35 cellular contexts compared by ENCODE assay signal in the genomic region with DNA sequence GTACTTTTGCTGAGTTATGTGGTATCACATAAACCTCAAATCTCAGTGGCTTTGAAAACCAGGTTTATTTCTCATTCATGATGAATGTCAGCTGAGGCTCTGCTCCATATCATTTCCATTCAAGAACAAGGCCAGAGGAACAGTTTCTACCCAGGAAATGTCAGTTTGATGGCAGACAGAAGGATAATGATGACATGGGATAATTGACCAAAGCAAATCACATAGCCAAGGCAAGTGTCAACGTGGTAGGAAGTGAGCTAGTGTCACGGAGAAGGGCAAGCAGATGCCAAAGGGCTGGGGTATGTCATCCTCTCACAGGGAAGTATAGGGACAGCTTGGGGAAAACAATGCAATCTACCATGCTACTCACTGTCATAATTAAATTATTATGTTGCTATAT. TPM values are rescaled to one million over a fixed set of nuclear protein-coding genes. Genes with fewer than 3 reads are reported as not detected.
"Had no signal": no experiment of that assay in that cellular context is flagged by ENCODE, and none has a peak within 500 bp of the region (broad histone marks: within the 10 kb centered on the region; RNA-seq: fewer than 3 reads in every experiment).

No MANE protein-coding gene starts in this region.

- H3K36me3 ChIP-seq: adrenal gland had no signal

- ATAC-seq: activated CD4-positive, alpha-beta T cell treated with anti-CD3 and anti-CD28 coated beads for 36 hours; activated CD8-positive, alpha-beta memory T cell treated with anti-CD3 and anti-CD28 coated beads, Interleukin-2, amount 10 ng/mL, durations not matched to agents 7 days and 5 days; activated CD8-positive, alpha-beta T cell treated with anti-CD3 and anti-CD28 coated beads, Interleukin-2, amount 10 ng/mL, durations not matched to agents 7 days and 5 days; activated naive CD8-positive, alpha-beta T cell treated with anti-CD3 and anti-CD28 coated beads, Interleukin-2, amount 50 U/mL, for 24 hours; body of pancreas; esophagus mucosa had no signal

- H3K27ac Mint-ChIP-seq: activated CD4-positive, alpha-beta memory T cell treated with anti-CD3 and anti-CD28 coated beads for 36 hours; activated CD4-positive, alpha-beta T cell treated with anti-CD3 and anti-CD28 coated beads for 36 hours; activated CD4-positive, alpha-beta T cell treated with anti-CD3 and anti-CD28 coated beads, Interleukin-2, amount 10 ng/mL, durations not matched to agents 24 days and 14 days; activated CD8-positive, alpha-beta memory T cell treated with anti-CD3 and anti-CD28 coated beads, Interleukin-2, amount 10 ng/mL, durations not matched to agents 7 days and 5 days; activated CD8-positive, alpha-beta T cell treated with anti-CD3 and anti-CD28 coated beads, Interleukin-2, amount 10 ng/mL, durations not matched to agents 7 days and 5 days; activated naive CD4-positive, alpha-beta T cell treated with anti-CD3 and anti-CD28 coated beads for 36 hours; activated naive CD4-positive, alpha-beta T cell treated with anti-CD3 and anti-CD28 coated beads, Interleukin-2, amount 50 U/mL, for 24 hours; activated naive CD8-positive, alpha-beta T cell treated with anti-CD3 and anti-CD28 coated beads for 36 hours; activated naive CD8-positive, alpha-beta T cell treated with anti-CD3 and anti-CD28 coated beads, Interleukin-2, amount 50 U/mL, for 24 hours; activated T-helper 1 cell treated with anti-CD3 and anti-CD28 coated beads, Interleukin-12 subunit alpha, Interleukin-12 subunit beta, Interleukin-2, Interleukin-4 antibody, amounts not matched to agents 30 ng/mL and 10 ng/mL and 1 ng/mL, durations not matched to agents 14 hours and 24 hours and 36 hours; activated T-helper 2 cell treated with anti-CD3 and anti-CD28 coated beads, Interferon-gamma antibody, Interleukin-2, Interleukin-4, amounts not matched to agents 10 μg/mL and 5 μg/mL and 100 μg/mL, durations not matched to agents 14 hours and 24 hours and 36 hours; dendritic cell treated with granulocyte-macrophage colony-stimulating factor and Interleukin-4, amounts not matched to agents 40 ng/mL and 50 ng/mL, for 4 days; endodermal cell had no signal

- H3K4me1 Mint-ChIP-seq: activated CD4-positive, alpha-beta T cell treated with anti-CD3 and anti-CD28 coated beads for 36 hours; activated CD4-positive, alpha-beta T cell treated with anti-CD3 and anti-CD28 coated beads, Interleukin-2, amount 10 ng/mL, durations not matched to agents 24 days and 14 days; activated CD8-positive, alpha-beta memory T cell treated with anti-CD3 and anti-CD28 coated beads, Interleukin-2, amount 10 ng/mL, durations not matched to agents 7 days and 5 days; activated naive CD4-positive, alpha-beta T cell treated with anti-CD3 and anti-CD28 coated beads, Interleukin-2, amount 50 U/mL, for 24 hours; activated naive CD8-positive, alpha-beta T cell treated with anti-CD3 and anti-CD28 coated beads for 36 hours; activated naive CD8-positive, alpha-beta T cell treated with anti-CD3 and anti-CD28 coated beads, Interleukin-2, amount 50 U/mL, for 24 hours; endodermal cell had no signal

- DNase-seq: activated CD4-positive, alpha-beta memory T cell treated with anti-CD3 and anti-CD28 coated beads for 36 hours; activated CD4-positive, alpha-beta T cell treated with anti-CD3 and anti-CD28 coated beads for 36 hours; activated CD4-positive, alpha-beta T cell treated with anti-CD3 and anti-CD28 coated beads, Interleukin-2, amount 10 ng/mL, durations not matched to agents 24 days and 14 days; activated CD4-positive, CD25-positive, alpha-beta regulatory T cell; activated CD4-positive, CD25-positive, alpha-beta regulatory T cell treated with anti-CD3 and anti-CD28 coated beads, Interleukin-2, amount 50 U/mL, for 72 hours; activated CD8-positive, alpha-beta memory T cell treated with anti-CD3 and anti-CD28 coated beads, Interleukin-2, amount 10 ng/mL, durations not matched to agents 7 days and 5 days; activated CD8-positive, alpha-beta memory T cell treated with anti-CD3 and anti-CD28 coated beads, Interleukin-2, amount 50 U/mL, for 4 hours; activated CD8-positive, alpha-beta T cell treated with anti-CD3 and anti-CD28 coated beads, Interleukin-2, amount 10 ng/mL, durations not matched to agents 7 days and 5 days; activated effector memory CD4-positive, alpha-beta T cell treated with anti-CD3 and anti-CD28 coated beads, Interleukin-2, amount 50 U/mL, for 16 hours; activated naive CD4-positive, alpha-beta T cell treated with anti-CD3 and anti-CD28 coated beads for 36 hours; activated naive CD8-positive, alpha-beta T cell treated with anti-CD3 and anti-CD28 coated beads for 36 hours; activated naive CD8-positive, alpha-beta T cell treated with anti-CD3 and anti-CD28 coated beads, Interleukin-2, amount 50 U/mL, for 24 hours; activated T-cell treated with anti-CD3 and anti-CD28 coated beads, Interleukin-2, amount 50 U/mL, for 1 hour; activated T-cell treated with anti-CD3 and anti-CD28 coated beads, Interleukin-2, amount 50 U/mL, for 48 hours; adrenal gland; amygdala; aorta; body of pancreas; central memory CD4-positive, alpha-beta T cell; cerebellar nuclear complex; dorsolateral prefrontal cortex; effector memory CD4-positive, alpha-beta T cell; endodermal cell; foreskin fibroblast; head of caudate nucleus; T-helper 2 cell had no signal

- H3K27ac ChIP-seq: adrenal gland, body of pancreas, dorsolateral prefrontal cortex had no signal

- H3K36me3 Mint-ChIP-seq: activated CD4-positive, alpha-beta memory T cell treated with anti-CD3 and anti-CD28 coated beads for 36 hours; activated CD8-positive, alpha-beta memory T cell treated with anti-CD3 and anti-CD28 coated beads, Interleukin-2, amount 10 ng/mL, durations not matched to agents 7 days and 5 days; activated naive CD4-positive, alpha-beta T cell treated with anti-CD3 and anti-CD28 coated beads, Interleukin-2, amount 50 U/mL, for 24 hours; activated naive CD8-positive, alpha-beta T cell treated with anti-CD3 and anti-CD28 coated beads for 36 hours had no signal

- H3K9me3 ChIP-seq: adrenal gland, body of pancreas had no signal

- H3K4me3 Mint-ChIP-seq: activated CD4-positive, alpha-beta memory T cell treated with anti-CD3 and anti-CD28 coated beads for 36 hours; activated CD4-positive, alpha-beta T cell treated with anti-CD3 and anti-CD28 coated beads for 36 hours; activated CD4-positive, alpha-beta T cell treated with anti-CD3 and anti-CD28 coated beads, Interleukin-2, amount 10 ng/mL, durations not matched to agents 24 days and 14 days; activated CD8-positive, alpha-beta memory T cell treated with anti-CD3 and anti-CD28 coated beads, Interleukin-2, amount 10 ng/mL, durations not matched to agents 7 days and 5 days; activated CD8-positive, alpha-beta T cell treated with anti-CD3 and anti-CD28 coated beads, Interleukin-2, amount 10 ng/mL, durations not matched to agents 7 days and 5 days; activated naive CD4-positive, alpha-beta T cell treated with anti-CD3 and anti-CD28 coated beads for 36 hours; activated naive CD4-positive, alpha-beta T cell treated with anti-CD3 and anti-CD28 coated beads, Interleukin-2, amount 50 U/mL, for 24 hours; activated naive CD8-positive, alpha-beta T cell treated with anti-CD3 and anti-CD28 coated beads for 36 hours; activated naive CD8-positive, alpha-beta T cell treated with anti-CD3 and anti-CD28 coated beads, Interleukin-2, amount 50 U/mL, for 24 hours; activated T-helper 1 cell treated with anti-CD3 and anti-CD28 coated beads, Interleukin-12 subunit alpha, Interleukin-12 subunit beta, Interleukin-2, Interleukin-4 antibody, amounts not matched to agents 30 ng/mL and 10 ng/mL and 1 ng/mL, durations not matched to agents 14 hours and 24 hours and 36 hours; dendritic cell treated with granulocyte-macrophage colony-stimulating factor and Interleukin-4, amounts not matched to agents 40 ng/mL and 50 ng/mL, for 4 days; endodermal cell had no signal

- FAIRE-seq: frontal cortex had no signal

- H3K4me3 ChIP-seq: adrenal gland, body of pancreas, coronary artery, dorsolateral prefrontal cortex had no signal

- H3K27me3 ChIP-seq: adrenal gland, body of pancreas, dorsolateral prefrontal cortex had no signal

- H3K9me3 Mint-ChIP-seq: activated CD4-positive, alpha-beta memory T cell treated with anti-CD3 and anti-CD28 coated beads for 36 hours; activated naive CD4-positive, alpha-beta T cell treated with anti-CD3 and anti-CD28 coated beads, Interleukin-2, amount 50 U/mL, for 24 hours; activated naive CD8-positive, alpha-beta T cell treated with anti-CD3 and anti-CD28 coated beads, Interleukin-2, amount 50 U/mL, for 24 hours; activated T-helper 1 cell treated with anti-CD3 and anti-CD28 coated beads, Interleukin-12 subunit alpha, Interleukin-12 subunit beta, Interleukin-2, Interleukin-4 antibody, amounts not matched to agents 30 ng/mL and 10 ng/mL and 1 ng/mL, durations not matched to agents 14 hours and 24 hours and 36 hours; activated T-helper 2 cell treated with anti-CD3 and anti-CD28 coated beads, Interferon-gamma antibody, Interleukin-2, Interleukin-4, amounts not matched to agents 10 μg/mL and 5 μg/mL and 100 μg/mL, durations not matched to agents 14 hours and 24 hours and 36 hours had no signal

- H3K4me1 ChIP-seq: adrenal gland, body of pancreas had no signal

- H3K27me3 Mint-ChIP-seq: activated CD4-positive, alpha-beta memory T cell treated with anti-CD3 and anti-CD28 coated beads for 36 hours; activated CD4-positive, alpha-beta T cell treated with anti-CD3 and anti-CD28 coated beads for 36 hours; activated CD4-positive, alpha-beta T cell treated with anti-CD3 and anti-CD28 coated beads, Interleukin-2, amount 10 ng/mL, durations not matched to agents 24 days and 14 days; activated CD8-positive, alpha-beta memory T cell treated with anti-CD3 and anti-CD28 coated beads, Interleukin-2, amount 10 ng/mL, durations not matched to agents 7 days and 5 days; activated naive CD4-positive, alpha-beta T cell treated with anti-CD3 and anti-CD28 coated beads, Interleukin-2, amount 50 U/mL, for 24 hours; activated naive CD8-positive, alpha-beta T cell treated with anti-CD3 and anti-CD28 coated beads for 36 hours; activated naive CD8-positive, alpha-beta T cell treated with anti-CD3 and anti-CD28 coated beads, Interleukin-2, amount 50 U/mL, for 24 hours; dendritic cell treated with granulocyte-macrophage colony-stimulating factor and Interleukin-4, amounts not matched to agents 40 ng/mL and 50 ng/mL, for 4 days had no signal

RNA-seq across cellular contexts. Expression of a gene that starts 12.3 kb away (rescaled TPM):
- total RNA-seq: activated CD4-positive, alpha-beta memory T cell treated with anti-CD3 and anti-CD28 coated beads for 36 hours; activated CD4-positive, alpha-beta T cell treated with anti-CD3 and anti-CD28 coated beads for 36 hours; activated CD4-positive, alpha-beta T cell treated with anti-CD3 and anti-CD28 coated beads, Interleukin-2, amount 10 ng/mL, durations not matched to agents 24 days and 14 days; activated CD8-positive, alpha-beta memory T cell treated with anti-CD3 and anti-CD28 coated beads for 36 hours; activated CD8-positive, alpha-beta memory T cell treated with anti-CD3 and anti-CD28 coated beads, Interleukin-2, amount 10 ng/mL, durations not matched to agents 7 days and 5 days; activated CD8-positive, alpha-beta T cell treated with anti-CD3 and anti-CD28 coated beads, Interleukin-2, amount 10 ng/mL, durations not matched to agents 7 days and 5 days; activated naive CD4-positive, alpha-beta T cell treated with anti-CD3 and anti-CD28 coated beads for 36 hours; activated naive CD8-positive, alpha-beta T cell treated with anti-CD3 and anti-CD28 coated beads for 36 hours; activated T-helper 1 cell treated with anti-CD3 and anti-CD28 coated beads, Interleukin-12 subunit alpha, Interleukin-12 subunit beta, Interleukin-2, Interleukin-4 antibody, amounts not matched to agents 30 ng/mL and 10 ng/mL and 1 ng/mL, durations not matched to agents 14 hours and 24 hours and 36 hours; T-helper 1 cell treated with Interleukin-12 subunit alpha and Interleukin-12 subunit beta and Interleukin-4 antibody, amounts not matched to agents 30 ng/mL and 1 ng/mL, for 36 hours had no signal
